21 cellular contexts compared by ENCODE assay signal in the genomic region with DNA sequence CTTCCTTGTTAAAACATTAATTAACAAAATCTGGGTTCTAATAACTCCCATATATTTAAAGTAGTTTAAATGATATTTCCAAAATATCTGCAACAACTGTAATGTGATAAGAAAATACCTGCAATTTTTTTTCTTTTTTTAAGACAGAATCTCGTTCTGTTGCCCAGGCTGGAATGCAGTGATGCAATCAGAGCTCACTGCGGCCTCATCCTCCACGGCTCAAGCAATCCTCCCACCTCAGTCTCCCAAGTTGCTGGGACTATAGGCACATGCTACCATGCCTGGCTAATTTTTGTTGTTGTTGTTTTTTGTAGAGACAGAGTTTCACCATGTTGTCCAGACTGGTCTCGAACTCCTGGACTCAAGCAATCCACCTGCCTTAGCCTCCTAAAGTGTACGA. TPM values are rescaled to one million over a fixed set of nuclear protein-coding genes. Genes with fewer than 3 reads are reported as not detected.
"Had no signal": no experiment of that assay in that cellular context is flagged by ENCODE, and none has a peak within 500 bp of the region (broad histone marks: within the 10 kb centered on the region; RNA-seq: fewer than 3 reads in every experiment).

No MANE protein-coding gene starts in this region.

- DNase-seq: effector memory CD4-positive, alpha-beta T cell; gastrocnemius medialis; heart right ventricle; hypothalamus; kidney glomerular epithelial cell; mesendoderm; naive B cell; nephron progenitor cell; psoas muscle; retina; spleen; stimulated activated CD4-positive, alpha-beta T cell treated with anti-CD3 and anti-CD28 coated beads, Interleukin-15, amount 100 ng/mL, for 24 hours; stimulated activated CD4-positive, alpha-beta T cell treated with anti-CD3 and anti-CD28 coated beads, Interleukin-1b, Interleukin-23, amount 100 ng/mL, for 48 hours; stimulated activated CD4-positive, alpha-beta T cell treated with anti-CD3 and anti-CD28 coated beads, Interleukin-4, amount 100 ng/mL, for 24 hours; stimulated activated naive CD8-positive, alpha-beta T cell treated with anti-CD3 and anti-CD28 coated beads, Interleukin-15, amount 100 ng/mL, for 72 hours; testis; upper lobe of right lung had no signal

- H3K9me3 Mint-ChIP-seq: naive B cell; nephron progenitor cell; stimulated activated memory B cell treated with anti-CD40 and anti-IgM and Interleukin-4, amounts not matched to agents 10 μg/mL and 1 μg/mL and 100 μg/mL, for 72 hours had no signal

- H3K27ac ChIP-seq: gastrocnemius medialis, heart right ventricle, psoas muscle, spleen, testis, tibial nerve, upper lobe of right lung had no signal

- H3K36me3 Mint-ChIP-seq: naive B cell; stimulated activated memory B cell treated with anti-CD40 and anti-IgM and Interleukin-4, amounts not matched to agents 10 μg/mL and 1 μg/mL and 100 μg/mL, for 72 hours had no signal

- H3K4me3 Mint-ChIP-seq: nephron progenitor cell; stimulated activated memory B cell treated with anti-CD40 and anti-IgM and Interleukin-4, amounts not matched to agents 10 μg/mL and 1 μg/mL and 100 μg/mL, for 72 hours; stimulated activated naive CD8-positive, alpha-beta T cell treated with anti-CD3 and anti-CD28 coated beads, Interleukin-15, amount 100 ng/mL, for 72 hours had no signal

- H3K9me3 ChIP-seq: gastrocnemius medialis, heart right ventricle, psoas muscle, spleen, testis, tibial nerve, upper lobe of right lung had no signal

- H3K4me1 ChIP-seq: gastrocnemius medialis, heart right ventricle, psoas muscle, spleen, testis, tibial nerve, upper lobe of right lung had no signal

- H3K27me3 ChIP-seq: gastrocnemius medialis, spleen, testis, tibial nerve, upper lobe of right lung had no signal

- H3K36me3 ChIP-seq: gastrocnemius medialis, heart right ventricle, spleen, tibial nerve, upper lobe of right lung had no signal

- H3K4me3 ChIP-seq: gastrocnemius medialis, heart right ventricle, psoas muscle, spleen, testis, tibial nerve, upper lobe of right lung had no signal

- H3K4me1 Mint-ChIP-seq: naive B cell; nephron progenitor cell; stimulated activated memory B cell treated with anti-CD40 and anti-IgM and Interleukin-4, amounts not matched to agents 10 μg/mL and 1 μg/mL and 100 μg/mL, for 72 hours had no signal

- H3K27me3 Mint-ChIP-seq: naive B cell; stimulated activated memory B cell treated with anti-CD40 and anti-IgM and Interleukin-4, amounts not matched to agents 10 μg/mL and 1 μg/mL and 100 μg/mL, for 72 hours had no signal

- H3K27ac Mint-ChIP-seq: naive B cell; nephron progenitor cell; stimulated activated memory B cell treated with anti-CD40 and anti-IgM and Interleukin-4, amounts not matched to agents 10 μg/mL and 1 μg/mL and 100 μg/mL, for 72 hours; stimulated activated naive CD8-positive, alpha-beta T cell treated with anti-CD3 and anti-CD28 coated beads, Interleukin-15, amount 100 ng/mL, for 72 hours had no signal

RNA-seq across cellular contexts. Expression of a gene that starts 45.7 kb away (rescaled TPM):
- total RNA-seq: lung microvascular endothelial cell had no signal
- polyA plus RNA-seq: fibroblast of lung had no signal
